ENCODE assay signal across 21 cellular contexts in genomic region chr11:20840341-20840740, GRCh38.
A peak's percentile ranks its signal among the peaks of the same experiment; 100 is the strongest.
DNase-seq lines count a peak whose midpoint lies in the region; ATAC-seq and TF ChIP-seq lines count a peak whose summit lies in the region.
"Had no signal": no experiment of that assay in that cellular context is flagged by ENCODE, and none has a peak within 500 bp of the region (broad histone marks: within the 10 kb centered on the region; RNA-seq: fewer than 3 reads in every experiment).

No MANE protein-coding gene starts in this region.

- no peak overlapping the region for H3K27ac ChIP-seq in upper lobe of right lung
- H3K27ac ChIP-seq: 22Rv1, body of pancreas, parathyroid adenoma, sigmoid colon, transverse colon had no signal

- H3K4me3 ChIP-seq in upper lobe of right lung: no peak overlapping the region
- H3K4me3 ChIP-seq: body of pancreas, K562, sigmoid colon, transverse colon had no signal

- intact Hi-C loops in upper lobe of right lung (cut with DNase I): no loop called here

- no peak for TF ChIP-seq CTCF in upper lobe of right lung (IDR thresholded peaks at IDR 0.05)

- no peaks in the 10 kb centered on the region for H3K27me3 ChIP-seq in upper lobe of right lung
- H3K27me3 ChIP-seq: body of pancreas, sigmoid colon, transverse colon had no signal

- peak; percentile 43 for ATAC-seq in upper lobe of right lung
- no peak for ATAC-seq in HG03159 (IDR thresholded peaks at IDR 0.05; ENCODE audit: unreplicated experiment)
- ATAC-seq: body of pancreas, K562, Panc1 had no signal

- H3K9me3 ChIP-seq in upper lobe of right lung: no peaks in the 10 kb centered on the region
- H3K9me3 ChIP-seq: body of pancreas, sigmoid colon, transverse colon had no signal

- DNase-seq in NCI-H1417 (lab: John Stamatoyannopoulos, UW) (peak; percentile 4 to 75 (median 27)), NCI-H1417 treated with DMSO at 0.1 percent for 48 hours (lab: John Stamatoyannopoulos, UW) (no peak), NCI-H2081 (lab: John Stamatoyannopoulos, UW) (peak; percentile 80 to 93), NCI-H82 treated with DMSO at 0.1 percent for 48 hours (lab: John Stamatoyannopoulos, UW; ENCODE audit: unreplicated experiment) (peak; percentile 39), upper lobe of right lung (no peak), CD1c-positive myeloid dendritic cell (ENCODE audit: extremely low spot score) (no peak), SW 1271 (lab: John Stamatoyannopoulos, UW) (no peak)
- DNase-seq: activated CD4-positive, alpha-beta T cell treated with anti-CD3 and anti-CD28 coated beads for 4 hours; activated naive CD8-positive, alpha-beta T cell treated with anti-CD3 and anti-CD28 coated beads, Interleukin-2, amount 10 ng/mL, durations not matched to agents 7 days and 5 days; AML-193; Calu3; midbrain; sigmoid colon; stimulated activated naive CD4-positive, alpha-beta T cell; transverse colon had no signal

- H3K36me3 ChIP-seq in upper lobe of right lung: no peaks in the 10 kb centered on the region
- H3K36me3 ChIP-seq: sigmoid colon, transverse colon had no signal

- H3K4me1 ChIP-seq in upper lobe of right lung: no peaks in the 10 kb centered on the region
- H3K4me1 ChIP-seq: body of pancreas, parathyroid adenoma, sigmoid colon, transverse colon had no signal

Comparison
In these comparisons a context has a peak if more than half of its experiments do, and no peak if none do; other contexts are left out.
1. DNase-seq: peak in NCI-H1417 (3 of 3), NCI-H2081 (2 of 2) and NCI-H82 treated with DMSO at 0.1 percent for 48 hours (single experiment); none in NCI-H1417 treated with DMSO at 0.1 percent for 48 hours (single experiment), upper lobe of right lung (single experiment), CD1c-positive myeloid dendritic cell (single experiment) and SW 1271 (0 of 2).